In genomic region chr20:60780388-60781025, GRCh38 we compare ENCODE assay signal across 26 cellular contexts.
A peak's percentile ranks its signal among the peaks of the same experiment; 100 is the strongest.
DNase-seq lines count a peak whose midpoint lies in the region; ATAC-seq, FAIRE-seq and TF ChIP-seq lines count a peak whose summit lies in the region.
"Had no signal": no experiment of that assay in that cellular context is flagged by ENCODE, and none has a peak within 500 bp of the region (broad histone marks: within the 10 kb centered on the region; RNA-seq: fewer than 3 reads in every experiment).

No MANE protein-coding gene starts in this region.

- H2AK5ac ChIP-seq in H1 (ENCODE audit: low read depth, low read length), result no peak overlapping the region
- no peak overlapping the region for H2AK5ac ChIP-seq in mesenchymal stem cell (ENCODE audit: low read length, severe bottlenecking)

- H3K4me2 ChIP-seq in H1 (ENCODE audit: insufficient read depth in 1 of 2, low read depth in 2 of 2, low read length in 2 of 2) (no peak overlapping the region), mesenchymal stem cell (ENCODE audit: low read length, poor library complexity, severe bottlenecking) (no peak overlapping the region)
- H3K4me2 ChIP-seq: A549, BLaER1 had no signal

- CTCF ChIA-PET in H1 (lab: Charles Lee; ENCODE audit: partially characterized antibody), result no interaction called here

- H3K9me3 ChIP-seq in H1 (ENCODE audit: insufficient read depth in 2 of 2, low read depth in 1 of 2, low read length in 1 of 2) (peaks cover 0 to 10% of the 10 kb centered on the region in 2 experiments; a peak in 3 of 4 replicates), mesenchymal stem cell (ENCODE audit: control insufficient read depth, low read length) (peaks cover 7% of the 10 kb centered on the region)
- H3K9me3 ChIP-seq: A549 had no signal

- intact Hi-C loops in sciatic nerve (cut with DNase I), result no loop called here

- H3K23me2 ChIP-seq in H1 (ENCODE audit: low read depth, low read length), result peaks cover 2% of the 10 kb centered on the region; the same call in 1 of the 2 replicates

- no peak for TF ChIP-seq EP300 in H1 (IDR thresholded peaks at IDR 0.05; ENCODE audit: borderline replicate concordance in 1 of 2, low read depth in 2 of 2, low read length in 2 of 2)

- ATAC-seq in sciatic nerve, result peak; percentile 55
- ATAC-seq: A549, GM12878 had no signal

- H3K56ac ChIP-seq in H1 (replicated peaks; ENCODE audit: insufficient read length, low read depth, low read length), result no peak overlapping the region

- H2AFZ ChIP-seq in H1 (ENCODE audit: low read length), result no peak overlapping the region
- H2AFZ ChIP-seq in mesenchymal stem cell (ENCODE audit: low read depth, low read length), result peak overlapping the region; percentile 29

- peak; percentile 80 for FAIRE-seq in HTR-8/SVneo (lab: Jason Lieb, UNC)
- FAIRE-seq in H1 (lab: Jason Lieb, UNC), result no peak
- FAIRE-seq: A549, GM12878, GM12892, GM18507 had no signal

- H2BK12ac ChIP-seq in H1 (ENCODE audit: low read depth, low read length) (no peak overlapping the region; the same call in 1 of the 2 replicates), mesenchymal stem cell (ENCODE audit: low read length in 2 of 2) (no peak overlapping the region)

- H3K9ac ChIP-seq in H1 (replicated peaks in 1 of 4; ENCODE audit: extremely low read depth in 1 of 4, low read depth in 3 of 4, low read length in 3 of 4) (no peak overlapping the region), mesenchymal stem cell (ENCODE audit: low read length) (no peak overlapping the region)
- H3K9ac ChIP-seq: BLaER1 had no signal

- TF ChIP-seq CTCF in H1 (IDR thresholded peaks at IDR 0.05; ENCODE audit: control extremely low read depth in 1 of 3, insufficient read depth in 1 of 3, low read depth in 1 of 3, low read length in 3 of 3), result no peak

- no peak for DNase-seq in HTR-8/SVneo (ENCODE audit: insufficient read length, low spot score)
- no peak for DNase-seq in H1 (ENCODE audit: low read depth in 1 of 2, low spot score in 2 of 2)
- no peak for DNase-seq in mesenchymal stem cell
- DNase-seq in sciatic nerve (ENCODE audit: low spot score), result no peak
- no peak for DNase-seq in H7
- DNase-seq in NCI-H2081 treated with DMSO at 0.1 percent for 48 hours (lab: John Stamatoyannopoulos, UW), result no peak
- DNase-seq in NOMO-1 treated with dmso at 0.1 percent for 144 hours (lab: John Stamatoyannopoulos, UW; ENCODE audit: unreplicated experiment), result no peak
- DNase-seq: BE2C; C1 segment of cervical spinal cord; CD4-positive, alpha-beta memory T cell; CD4-positive, CD25-positive, alpha-beta regulatory T cell; CD8-positive, alpha-beta memory T cell; COR-L47; DMS 273 treated with DMSO at 0.1 percent for 48 hours; DMS153; DMS53; DMS79; DND-41; EL; GDM1 had no signal

- H3K4me3 ChIP-seq in H1 (ENCODE audit: extremely low read depth in 1 of 4, insufficient read depth in 2 of 4, low read depth in 3 of 4, low read length in 4 of 4) (no peak overlapping the region), mesenchymal stem cell (ENCODE audit: insufficient read depth in 1 of 2, low read depth in 1 of 2, low read length in 2 of 2) (no peak overlapping the region), H7 (ENCODE audit: insufficient read depth, low read depth, low read length) (no peak overlapping the region)
- H3K4me3 ChIP-seq: A549, BLaER1, GM12878 had no signal

- WGBS in H1 (ENCODE audit: extremely low coverage in 1 of 2, insufficient coverage in 1 of 2, insufficient read length in 1 of 2, insufficient replicate concordance in 2 of 2, low coverage in 1 of 2, low lambda C conversion rate in 2 of 2, missing lambda C conversion rate in 1 of 2), 2 experiments, result 86% methylated on average over 6 of the region's 6 CpGs; no CpG with 5 or more reads in 1 of the 2 experiments
- WGBS in mesenchymal stem cell, result 60% methylated on average over 6 of the region's 6 CpGs

- H2BK15ac ChIP-seq in H1 (ENCODE audit: low read length) (peak overlapping the region; percentile 53; the same call in 1 of the 2 replicates), mesenchymal stem cell (ENCODE audit: low read depth, poor library complexity, severe bottlenecking) (no peak overlapping the region)

- POLR2A ChIA-PET in H1 (lab: Charles Lee; ENCODE audit: partially characterized antibody), result no interaction called here

- no peaks in the 10 kb centered on the region for H3K79me1 ChIP-seq in H1 (ENCODE audit: low read depth, low read length)
- no peaks in the 10 kb centered on the region for H3K79me1 ChIP-seq in mesenchymal stem cell (replicated peaks; ENCODE audit: low read length, poor library complexity, severe bottlenecking)

- H3K14ac ChIP-seq in H1 (ENCODE audit: insufficient read length) (no peak overlapping the region), mesenchymal stem cell (ENCODE audit: low read length in 2 of 2) (no peak overlapping the region)

- H4K91ac ChIP-seq in H1 (replicated peaks; ENCODE audit: insufficient read length, low read length) (no peak overlapping the region), mesenchymal stem cell (ENCODE audit: low read length) (no peak overlapping the region)

- H4K20me1 ChIP-seq in H1 (replicated peaks in 1 of 2; ENCODE audit: control insufficient read depth in 1 of 2, insufficient read depth in 2 of 2, low read length in 2 of 2), result peaks cover 0 to 2% of the 10 kb centered on the region in 2 experiments
- H4K20me1 ChIP-seq: BLaER1 had no signal

- H3K27ac ChIP-seq in H1 (ENCODE audit: low read depth, low read length) (no peak overlapping the region), mesenchymal stem cell (ENCODE audit: low read length, poor library complexity, severe bottlenecking) (no peak overlapping the region)
- H3K27ac ChIP-seq: 22Rv1, A549, BLaER1 had no signal

- H3K18ac ChIP-seq in H1 (ENCODE audit: extremely low read depth, low read length) (no peak overlapping the region), mesenchymal stem cell (ENCODE audit: low read depth in 1 of 2, low read length in 2 of 2) (no peak overlapping the region)

- no peak for TF ChIP-seq RAD21 in H1 (IDR thresholded peaks at IDR 0.05 in 1 of 2, conservative IDR thresholded peaks at IDR 0.05 in 1 of 2; ENCODE audit: low read depth in 2 of 2, low read length in 2 of 2)

- H4K8ac ChIP-seq in H1 (ENCODE audit: extremely low read depth, insufficient read depth, low read length) (no peak overlapping the region), mesenchymal stem cell (ENCODE audit: low read length) (no peak overlapping the region)

- TF ChIP-seq POLR2A in H1 (IDR thresholded peaks at IDR 0.05; ENCODE audit: control extremely low read depth in 1 of 2, low read depth in 2 of 2, low read length in 2 of 2), result no peak

- no peak overlapping the region for H3K23ac ChIP-seq in H1 (ENCODE audit: insufficient read length)
- no peak overlapping the region for H3K23ac ChIP-seq in mesenchymal stem cell (ENCODE audit: low read length in 2 of 2)

- H2BK120ac ChIP-seq in H1 (replicated peaks; ENCODE audit: low read depth, low read length), result no peak overlapping the region
- H2BK120ac ChIP-seq in mesenchymal stem cell (ENCODE audit: low read depth, low read length), result no peak overlapping the region

- H3K4me1 ChIP-seq in H1 (replicated peaks in 1 of 4; ENCODE audit: control insufficient read depth in 3 of 4, insufficient read depth in 4 of 4, low read length in 3 of 4), result peaks cover 0 to 5% (median 0%) of the 10 kb centered on the region in 4 experiments; a peak in 1 of 7 replicates
- no peaks in the 10 kb centered on the region for H3K4me1 ChIP-seq in mesenchymal stem cell (ENCODE audit: control insufficient read depth, insufficient read depth, low read depth, low read length)
- H3K4me1 ChIP-seq: A549, BE2C had no signal

- no peaks in the 10 kb centered on the region for H3K79me2 ChIP-seq in H1 (ENCODE audit: control insufficient read depth in 1 of 2, insufficient read depth in 2 of 2, low read length in 2 of 2)

- H3K36me3 ChIP-seq in H1 (ENCODE audit: control insufficient read depth in 2 of 4, insufficient read depth in 4 of 4, low read length in 3 of 4) (no peaks in the 10 kb centered on the region; a peak in 1 of 8 replicates), mesenchymal stem cell (ENCODE audit: control insufficient read depth in 1 of 2, insufficient read depth in 2 of 2, low read depth in 1 of 2, low read length in 2 of 2) (no peaks in the 10 kb centered on the region), H7 (replicated peaks; ENCODE audit: control insufficient read depth, insufficient read depth, low read length) (no peaks in the 10 kb centered on the region)
- H3K36me3 ChIP-seq: BE2C, BLaER1 had no signal

- no peak overlapping the region; the same call in 1 of the 2 replicates for H2BK5ac ChIP-seq in H1 (ENCODE audit: low read depth, low read length)
- no peak overlapping the region for H2BK5ac ChIP-seq in mesenchymal stem cell (ENCODE audit: low read depth, low read length, poor library complexity, severe bottlenecking)

- no peaks in the 10 kb centered on the region; a peak in 2 of 7 replicates for H3K27me3 ChIP-seq in H1 (replicated peaks in 1 of 4; ENCODE audit: control insufficient read depth in 3 of 4, extremely low read depth in 1 of 4, insufficient read depth in 3 of 4, low read length in 3 of 4)
- H3K27me3 ChIP-seq in mesenchymal stem cell (ENCODE audit: control insufficient read depth in 1 of 2, insufficient read depth in 1 of 2, low read length in 2 of 2), result no peaks in the 10 kb centered on the region
- no peaks in the 10 kb centered on the region; the same call in 1 of the 2 replicates for H3K27me3 ChIP-seq in H7 (ENCODE audit: control insufficient read depth, insufficient read depth, low read length)
- H3K27me3 ChIP-seq: BE2C, BLaER1 had no signal

- no peak overlapping the region for H4K5ac ChIP-seq in H1 (ENCODE audit: insufficient read length, low read depth, low read length)

- peak overlapping the region; percentile 27; the same call in 1 of the 2 replicates for H2BK20ac ChIP-seq in H1 (ENCODE audit: low read length)

- H3K4ac ChIP-seq in H1 (replicated peaks; ENCODE audit: insufficient read length, low read depth, low read length) (no peak overlapping the region), mesenchymal stem cell (ENCODE audit: low read depth in 1 of 2, low read length in 2 of 2) (no peak overlapping the region)

TF ChIP-seq in H1, 55 proteins besides CTCF, POLR2A, EP300 and RAD21:
- TF ChIP-seq JUND (IDR thresholded peaks at IDR 0.05; ENCODE audit: low read length), result no peak
- no peak for TF ChIP-seq HDAC2 (IDR thresholded peaks at IDR 0.05; ENCODE audit: borderline replicate concordance in 1 of 2, low read depth in 2 of 2, low read length in 2 of 2)
- TF ChIP-seq NRF1 (IDR thresholded peaks at IDR 0.05; ENCODE audit: low read depth, low read length), result no peak
- TF ChIP-seq POU5F1 (IDR thresholded peaks at IDR 0.05; ENCODE audit: low read depth, low read length), result no peak
- no peak for TF ChIP-seq SIX5 (IDR thresholded peaks at IDR 0.05; ENCODE audit: low read depth, low read length)
